1 cellular context compared by ENCODE assay signal in genomic region chr5:44808435-44809214, GRCh38.
TF ChIP-seq lines count a peak whose summit lies in the region.

MRPS30 (plus strand) TSS chr5:44808947; CDS start chr5:44808963, 16 bp downstream.

TF ChIP-seq in HepG2, 621 proteins besides CTCF, POLR2A, EP300 and RAD21 (continued from another document and continues in another):
- peak; percentile 79 to 88; a peak in 3 of 4 replicates for TF ChIP-seq ATF4 (CRISPR knock-in tag; IDR thresholded peaks at IDR 0.05)
- no peak for TF ChIP-seq ZNF740 (CRISPR knock-in tag; IDR thresholded peaks at IDR 0.05)
- TF ChIP-seq ZNF616 (CRISPR knock-in tag; IDR thresholded peaks at IDR 0.05; ENCODE audit: low read depth), result 0 out of 2 replicates have a peak, but pooled peaks have one; percentile 54
- TF ChIP-seq ZFP36L2 (CRISPR knock-in tag; IDR thresholded peaks at IDR 0.05), result no peak
- TF ChIP-seq TFDP1 (CRISPR knock-in tag; IDR thresholded peaks at IDR 0.05; ENCODE audit: borderline replicate concordance), result no peak; the same call in 1 of the 2 replicates
- TF ChIP-seq PBX2 (CRISPR knock-in tag; IDR thresholded peaks at IDR 0.05), result no peak
- TF ChIP-seq EHMT2 (IDR thresholded peaks at IDR 0.05; ENCODE audit: borderline replicate concordance, low read depth, low read length), result peak; percentile 76; the same call in 1 of the 2 replicates
- TF ChIP-seq MXI1 (IDR thresholded peaks at IDR 0.05; ENCODE audit: borderline replicate concordance, low read depth, low read length), result 0 out of 3 replicates have a peak, but pooled peaks have one; percentile 32
- TF ChIP-seq E2F5 (CRISPR knock-in tag; conservative IDR thresholded peaks at IDR 0.05), result no peak
- TF ChIP-seq FOXO4 (CRISPR knock-in tag; conservative IDR thresholded peaks at IDR 0.05), result no peak
- TF ChIP-seq IRF9 (CRISPR knock-in tag; IDR thresholded peaks at IDR 0.05; ENCODE audit: borderline replicate concordance), result peak; percentile 85; the same call in 1 of the 2 replicates
- no peak for TF ChIP-seq NFE2L2 (IDR thresholded peaks at IDR 0.05; ENCODE audit: low read length)
- TF ChIP-seq HES4 (CRISPR knock-in tag; IDR thresholded peaks at IDR 0.05; ENCODE audit: borderline replicate concordance), result peak; percentile 85; the same call in 1 of the 2 replicates
- TF ChIP-seq BATF2 (CRISPR knock-in tag; IDR thresholded peaks at IDR 0.05), result 0 out of 2 replicates have a peak, but pooled peaks have one; percentile 50
- no peak for TF ChIP-seq SP140L (CRISPR knock-in tag; IDR thresholded peaks at IDR 0.05; ENCODE audit: borderline replicate concordance)
- no peak for TF ChIP-seq ADNP (CRISPR knock-in tag; IDR thresholded peaks at IDR 0.05)
- TF ChIP-seq CREM (IDR thresholded peaks at IDR 0.05), result peak; percentile 89
- no peak for TF ChIP-seq CREM (CRISPR knock-in tag; IDR thresholded peaks at IDR 0.05)
- TF ChIP-seq KDM2A (CRISPR knock-in tag; IDR thresholded peaks at IDR 0.05; ENCODE audit: borderline replicate concordance, low read depth), result peak; percentile 95
- TF ChIP-seq ZNF776 (CRISPR knock-in tag; IDR thresholded peaks at IDR 0.05), result 0 out of 2 replicates have a peak, but pooled peaks have one; percentile 50
- TF ChIP-seq RBM39 (IDR thresholded peaks at IDR 0.05; ENCODE audit: low read depth, low read length, poor library complexity, severe bottlenecking), result peak; percentile 88
- peak; percentile 97 for TF ChIP-seq YEATS4 (CRISPR knock-in tag; IDR thresholded peaks at IDR 0.05; ENCODE audit: borderline replicate concordance)
- TF ChIP-seq ZNF670 (CRISPR knock-in tag; IDR thresholded peaks at IDR 0.05; ENCODE audit: borderline replicate concordance), result 0 out of 2 replicates have a peak, but pooled peaks have one; percentile 75
- no peak for TF ChIP-seq MAFK (conservative IDR thresholded peaks at IDR 0.05 in 1 of 2, IDR thresholded peaks at IDR 0.05 in 1 of 2; ENCODE audit: low read length in 2 of 2)
- no peak for TF ChIP-seq DMTF1 (CRISPR knock-in tag; IDR thresholded peaks at IDR 0.05)
- no peak for TF ChIP-seq ZSCAN20 (CRISPR knock-in tag; IDR thresholded peaks at IDR 0.05; ENCODE audit: borderline replicate concordance)
- TF ChIP-seq SMARCE1 (IDR thresholded peaks at IDR 0.05; ENCODE audit: borderline replicate concordance), result no peak
- TF ChIP-seq HNF4G (IDR thresholded peaks at IDR 0.05; ENCODE audit: borderline replicate concordance, low read depth, low read length), result no peak
- TF ChIP-seq HNF4G (CRISPR knock-in tag; IDR thresholded peaks at IDR 0.05; ENCODE audit: borderline replicate concordance, low read depth), result no peak
- TF ChIP-seq ZHX2 (IDR thresholded peaks at IDR 0.05; ENCODE audit: low read depth), result peak; percentile 88; the same call in 1 of the 2 replicates
- no peak for TF ChIP-seq ZHX2 (CRISPR knock-in tag; IDR thresholded peaks at IDR 0.05; ENCODE audit: borderline replicate concordance)
- TF ChIP-seq ZNF574 (CRISPR knock-in tag; IDR thresholded peaks at IDR 0.05), result peak; percentile 97
- TF ChIP-seq ZNF136 (CRISPR knock-in tag; IDR thresholded peaks at IDR 0.05; ENCODE audit: low read depth), result no peak
- peak; percentile 79 for TF ChIP-seq SP2 (CRISPR knock-in tag; IDR thresholded peaks at IDR 0.05)
- peak; percentile 88 for TF ChIP-seq KMT2B (CRISPR knock-in tag; IDR thresholded peaks at IDR 0.05)
